ENCODE assay signal across 8 cellular contexts in genomic region chr18:30970201-30970816, GRCh38.
DNase-seq lines count a peak whose midpoint lies in the region; ATAC-seq lines count a peak whose summit lies in the region.

No MANE protein-coding gene starts in this region.

- ATAC-seq in GM21619 (IDR thresholded peaks at IDR 0.05; ENCODE audit: unreplicated experiment), result no peak

- no peaks in the 10 kb centered on the region for H3K4me1 ChIP-seq in endocrine pancreas (ENCODE audit: control insufficient read depth, insufficient read depth, low read length)

- H3K36me3 ChIP-seq in endocrine pancreas (ENCODE audit: control insufficient read depth, insufficient read depth, low read length), result no peaks in the 10 kb centered on the region

- peak overlapping the region; percentile 40 for H3K4me3 ChIP-seq in endocrine pancreas (ENCODE audit: control insufficient read depth, insufficient read depth, low read length)

- DNase-seq in NCI-H2196 (lab: John Stamatoyannopoulos, UW; ENCODE audit: unreplicated experiment) (peak; percentile 18), NCI-H2196 treated with DMSO at 0.1 percent for 48 hours (lab: John Stamatoyannopoulos, UW; ENCODE audit: unreplicated experiment) (no peak), NCI-H524 treated with DMSO at 0.1 percent for 48 hours (lab: John Stamatoyannopoulos, UW) (peak; percentile 23), retina (peak; percentile 62), NK-92 (lab: John Stamatoyannopoulos, UW; ENCODE audit: unreplicated experiment) (no peak), occipital lobe (lab: John Stamatoyannopoulos, UW) (no peak)

- H3K9me3 ChIP-seq in endocrine pancreas (ENCODE audit: control insufficient read depth, low read length), result no peaks in the 10 kb centered on the region

- no peaks in the 10 kb centered on the region for H3K27me3 ChIP-seq in endocrine pancreas (ENCODE audit: control insufficient read depth, insufficient read depth, low read length)

- H3K9ac ChIP-seq in endocrine pancreas (ENCODE audit: control insufficient read depth, insufficient read depth, low read length), result no peak overlapping the region

Comparison
In these comparisons a context has a peak if more than half of its experiments do, and no peak if none do; other contexts are left out.
1. DNase-seq: peak in NCI-H2196 (single experiment), NCI-H524 treated with DMSO at 0.1 percent for 48 hours (single experiment) and retina (single experiment); none in NCI-H2196 treated with DMSO at 0.1 percent for 48 hours (single experiment), NK-92 (single experiment) and occipital lobe (single experiment).